In genomic region chr7:37312608-37313007, GRCh38 we compare ENCODE assay signal across 17 cellular contexts.
DNase-seq lines count a peak whose midpoint lies in the region; ATAC-seq and TF ChIP-seq lines count a peak whose summit lies in the region.
"Had no signal": no experiment of that assay in that cellular context is flagged by ENCODE, and none has a peak within 500 bp of the region (broad histone marks: within the 10 kb centered on the region; RNA-seq: fewer than 3 reads in every experiment).

No MANE protein-coding gene starts in this region.

- no peak for ATAC-seq in central memory CD8-positive, alpha-beta T cell (replicated peaks; ENCODE audit: extremely low read depth, poor library complexity, severe bottlenecking)
- ATAC-seq in stimulated activated effector memory CD8-positive, alpha-beta T cell treated with anti-CD3 and anti-CD28 coated beads, Interleukin-12 subunit alpha, Interleukin-12 subunit beta, amount 100 ng/mL, for 72 hours: peak; percentile 79
- ATAC-seq: mucosa of descending colon had no signal

- H3K27ac Mint-ChIP-seq in activated CD4-positive, alpha-beta memory T cell treated with anti-CD3 and anti-CD28 coated beads for 36 hours: peak overlapping the region; percentile 50
- H3K27ac Mint-ChIP-seq in activated CD4-positive, alpha-beta memory T cell treated with anti-CD3 and anti-CD28 coated beads, Interleukin-2, amount 10 ng/mL, durations not matched to agents 7 days and 5 days: no peak overlapping the region
- H3K27ac Mint-ChIP-seq in central memory CD8-positive, alpha-beta T cell (ENCODE audit: low read depth): peak overlapping the region; percentile 54
- peak overlapping the region; percentile 41 for H3K27ac Mint-ChIP-seq in stimulated activated effector memory CD8-positive, alpha-beta T cell treated with anti-CD3 and anti-CD28 coated beads, Interleukin-12 subunit alpha, Interleukin-12 subunit beta, amount 100 ng/mL, for 72 hours

- no peaks in the 10 kb centered on the region for H3K27me3 ChIP-seq in brain microvascular endothelial cell (replicated peaks)
- H3K27me3 ChIP-seq: upper lobe of left lung had no signal

- peaks cover 72% of the 10 kb centered on the region for H3K4me1 Mint-ChIP-seq in activated CD4-positive, alpha-beta memory T cell treated with anti-CD3 and anti-CD28 coated beads for 36 hours (ENCODE audit: low read depth)
- H3K4me1 Mint-ChIP-seq in activated CD4-positive, alpha-beta memory T cell treated with anti-CD3 and anti-CD28 coated beads, Interleukin-2, amount 10 ng/mL, durations not matched to agents 7 days and 5 days: peaks cover 74% of the 10 kb centered on the region
- peaks cover 51% of the 10 kb centered on the region for H3K4me1 Mint-ChIP-seq in central memory CD8-positive, alpha-beta T cell
- peaks cover 58% of the 10 kb centered on the region for H3K4me1 Mint-ChIP-seq in stimulated activated effector memory CD8-positive, alpha-beta T cell treated with anti-CD3 and anti-CD28 coated beads, Interleukin-12 subunit alpha, Interleukin-12 subunit beta, amount 100 ng/mL, for 72 hours

- no peak for TF ChIP-seq CTCF in brain microvascular endothelial cell (IDR thresholded peaks at IDR 0.05; ENCODE audit: low read depth, low read length, missing control alignments)
- no peak for TF ChIP-seq CTCF in GM13976 (IDR thresholded peaks at IDR 0.05; ENCODE audit: borderline replicate concordance, control extremely low read depth, extremely low read depth, insufficient read depth, missing control alignments)

- no peak overlapping the region for H3K4me3 Mint-ChIP-seq in activated CD4-positive, alpha-beta memory T cell treated with anti-CD3 and anti-CD28 coated beads for 36 hours
- no peak overlapping the region for H3K4me3 Mint-ChIP-seq in activated CD4-positive, alpha-beta memory T cell treated with anti-CD3 and anti-CD28 coated beads, Interleukin-2, amount 10 ng/mL, durations not matched to agents 7 days and 5 days
- no peak overlapping the region for H3K4me3 Mint-ChIP-seq in central memory CD8-positive, alpha-beta T cell
- H3K4me3 Mint-ChIP-seq in stimulated activated effector memory CD8-positive, alpha-beta T cell treated with anti-CD3 and anti-CD28 coated beads, Interleukin-12 subunit alpha, Interleukin-12 subunit beta, amount 100 ng/mL, for 72 hours: no peak overlapping the region
- H3K4me3 Mint-ChIP-seq: stimulated activated naive CD8-positive, alpha-beta T cell treated with anti-CD3 and anti-CD28 coated beads, Interleukin-15, Interleukin-2, amounts not matched to agents 100 ng/mL and 50 ng/mL, for 24 hours had no signal

- H3K36me3 Mint-ChIP-seq in activated CD4-positive, alpha-beta memory T cell treated with anti-CD3 and anti-CD28 coated beads for 36 hours: peaks cover 64% of the 10 kb centered on the region
- peaks cover 86% of the 10 kb centered on the region for H3K36me3 Mint-ChIP-seq in activated CD4-positive, alpha-beta memory T cell treated with anti-CD3 and anti-CD28 coated beads, Interleukin-2, amount 10 ng/mL, durations not matched to agents 7 days and 5 days (ENCODE audit: low read depth)
- peaks cover 4% of the 10 kb centered on the region for H3K36me3 Mint-ChIP-seq in central memory CD8-positive, alpha-beta T cell (ENCODE audit: insufficient read depth)
- peaks cover 29% of the 10 kb centered on the region for H3K36me3 Mint-ChIP-seq in stimulated activated effector memory CD8-positive, alpha-beta T cell treated with anti-CD3 and anti-CD28 coated beads, Interleukin-12 subunit alpha, Interleukin-12 subunit beta, amount 100 ng/mL, for 72 hours

- no peaks in the 10 kb centered on the region for H3K27me3 Mint-ChIP-seq in activated CD4-positive, alpha-beta memory T cell treated with anti-CD3 and anti-CD28 coated beads for 36 hours
- H3K27me3 Mint-ChIP-seq in activated CD4-positive, alpha-beta memory T cell treated with anti-CD3 and anti-CD28 coated beads, Interleukin-2, amount 10 ng/mL, durations not matched to agents 7 days and 5 days: no peaks in the 10 kb centered on the region
- H3K27me3 Mint-ChIP-seq in central memory CD8-positive, alpha-beta T cell: no peaks in the 10 kb centered on the region
- H3K27me3 Mint-ChIP-seq: stimulated activated naive CD8-positive, alpha-beta T cell treated with anti-CD3 and anti-CD28 coated beads, Interleukin-15, Interleukin-2, amounts not matched to agents 100 ng/mL and 50 ng/mL, for 24 hours had no signal

- no peak overlapping the region for H3K27ac ChIP-seq in brain microvascular endothelial cell
- H3K27ac ChIP-seq: left ventricle myocardium inferior had no signal

- H3K4me3 ChIP-seq in brain microvascular endothelial cell (ENCODE audit: low read depth, low read length): no peak overlapping the region
- H3K4me3 ChIP-seq: left ventricle myocardium inferior, mucosa of descending colon, upper lobe of left lung had no signal

- POLR2A ChIA-PET in activated CD4-positive, alpha-beta memory T cell treated with anti-CD3 and anti-CD28 coated beads for 36 hours (lab: Charles Lee): no interaction called here
- POLR2A ChIA-PET in activated CD4-positive, alpha-beta memory T cell treated with anti-CD3 and anti-CD28 coated beads, Interleukin-2, amount 10 ng/mL, durations not matched to agents 7 days and 5 days (lab: Charles Lee): interaction anchor here (0.8 to 1.3 kb wide), 2 partner anchors 30 to 43 kb away, joined by 3 to 4 read pairs; no protein-coding TSS in a partner anchor

- DNase-seq in activated CD4-positive, alpha-beta memory T cell treated with anti-CD3 and anti-CD28 coated beads for 36 hours: no peak
- DNase-seq in activated CD4-positive, alpha-beta memory T cell treated with anti-CD3 and anti-CD28 coated beads, Interleukin-2, amount 10 ng/mL, durations not matched to agents 7 days and 5 days: no peak
- DNase-seq in M059J (ENCODE audit: low read depth) (peak; percentile 37), brain microvascular endothelial cell (no peak), A172 (ENCODE audit: low spot score) (no peak), GM13976 (ENCODE audit: low spot score) (no peak)
- no peak for DNase-seq in central memory CD8-positive, alpha-beta T cell (ENCODE audit: low spot score in 2 of 2)
- DNase-seq in stimulated activated effector memory CD8-positive, alpha-beta T cell treated with anti-CD3 and anti-CD28 coated beads, Interleukin-12 subunit alpha, Interleukin-12 subunit beta, amount 100 ng/mL, for 72 hours (ENCODE audit: low spot score in 2 of 2): no peak
- DNase-seq: activated gamma-delta T cell; H7; left ventricle myocardium inferior; mucosa of descending colon; NCI-H2029; retina; stimulated activated CD4-positive, alpha-beta T cell treated with anti-CD3 and anti-CD28 coated beads, Interleukin-15, amount 100 ng/mL, for 24 hours; upper lobe of left lung had no signal

- in situ Hi-C loops in brain microvascular endothelial cell (cut with HindIII; ENCODE audit: low pct_ligation_motif_present, low sequenced_read_pairs) (no loop called here), GM13976 (cut with MboI; ENCODE audit: low sequenced_read_pairs, unreplicated experiment) (no loop called here)

- H3K9me3 Mint-ChIP-seq in activated CD4-positive, alpha-beta memory T cell treated with anti-CD3 and anti-CD28 coated beads for 36 hours: peaks cover 8% of the 10 kb centered on the region
- H3K9me3 Mint-ChIP-seq in activated CD4-positive, alpha-beta memory T cell treated with anti-CD3 and anti-CD28 coated beads, Interleukin-2, amount 10 ng/mL, durations not matched to agents 7 days and 5 days: peaks cover 5% of the 10 kb centered on the region
- H3K9me3 Mint-ChIP-seq in central memory CD8-positive, alpha-beta T cell: no peaks in the 10 kb centered on the region
- no peaks in the 10 kb centered on the region for H3K9me3 Mint-ChIP-seq in stimulated activated effector memory CD8-positive, alpha-beta T cell treated with anti-CD3 and anti-CD28 coated beads, Interleukin-12 subunit alpha, Interleukin-12 subunit beta, amount 100 ng/mL, for 72 hours

- CTCF ChIA-PET in activated CD4-positive, alpha-beta memory T cell treated with anti-CD3 and anti-CD28 coated beads for 36 hours (lab: Charles Lee): interaction anchor here (1.4 kb wide), 1 partner anchor 41 kb away, joined by 3 read pairs; no protein-coding TSS in a partner anchor
- CTCF ChIA-PET in activated CD4-positive, alpha-beta memory T cell treated with anti-CD3 and anti-CD28 coated beads, Interleukin-2, amount 10 ng/mL, durations not matched to agents 7 days and 5 days (lab: Charles Lee): interaction anchor here (1.0 kb wide), 1 partner anchor 30 kb away, joined by 4 read pairs; no protein-coding TSS in a partner anchor

- intact Hi-C loops in activated CD4-positive, alpha-beta memory T cell treated with anti-CD3 and anti-CD28 coated beads for 36 hours (cut with micrococcal nuclease): no loop called here

- no peaks in the 10 kb centered on the region for H3K36me3 ChIP-seq in brain microvascular endothelial cell (replicated peaks)
- H3K36me3 ChIP-seq: upper lobe of left lung had no signal
